15 cellular contexts compared by ENCODE assay signal in the genomic region with DNA sequence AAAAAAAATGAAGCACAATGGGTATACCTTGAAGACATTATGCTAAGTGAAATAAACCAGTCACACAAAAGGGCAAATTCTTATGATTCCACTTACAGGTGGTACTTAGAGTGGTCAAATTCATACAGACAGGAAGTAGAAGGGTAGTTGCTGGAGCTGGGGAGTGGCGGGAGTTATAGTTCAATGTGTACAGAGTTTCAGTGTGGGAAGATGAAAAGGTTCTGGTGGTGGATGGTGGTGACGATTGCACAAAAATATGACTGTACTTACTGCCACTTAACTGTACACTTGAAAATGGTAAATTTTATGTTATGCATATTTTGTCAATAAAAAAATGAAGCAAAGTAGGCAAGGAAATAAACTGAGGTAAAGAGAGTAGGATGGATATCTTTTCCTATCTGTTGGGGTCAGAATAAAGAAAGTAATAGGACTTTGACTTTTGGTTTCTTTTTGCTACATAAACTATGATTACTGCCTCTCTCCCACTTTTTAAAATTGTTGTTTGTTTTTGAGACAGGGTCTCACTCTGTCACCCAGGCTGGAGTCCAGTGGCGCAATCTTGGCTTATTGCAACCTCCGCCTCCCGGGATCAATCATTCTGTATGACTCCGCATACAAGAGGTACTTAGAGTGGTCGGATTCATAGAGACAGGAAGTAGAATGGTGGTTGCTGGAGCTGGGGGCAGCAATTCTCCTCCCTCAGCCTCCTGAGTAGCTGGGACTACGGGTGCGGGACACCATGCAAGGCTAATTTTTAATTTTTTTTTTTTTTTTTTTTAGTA. TPM values are rescaled to one million over a fixed set of nuclear protein-coding genes. Genes with fewer than 3 reads are reported as not detected.
A peak's percentile ranks its signal among the peaks of the same experiment; 100 is the strongest.
DNase-seq lines count a peak whose midpoint lies in the region; ATAC-seq and TF ChIP-seq lines count a peak whose summit lies in the region.
"Had no signal": no experiment of that assay in that cellular context is flagged by ENCODE, and none has a peak within 500 bp of the region (broad histone marks: within the 10 kb centered on the region; RNA-seq: fewer than 3 reads in every experiment).

No MANE protein-coding gene starts in this region.

- H3K27ac Mint-ChIP-seq in CD4-positive, alpha-beta memory T cell = peak overlapping the region in 4 of 7 donors; percentile 30 to 86 (median 54)
- H3K27ac Mint-ChIP-seq in activated CD4-positive, alpha-beta memory T cell treated with anti-CD3 and anti-CD28 coated beads for 36 hours = no peak overlapping the region

- H3K27me3 Mint-ChIP-seq in CD4-positive, alpha-beta memory T cell = no peaks in the 10 kb centered on the region
- no peaks in the 10 kb centered on the region for H3K27me3 Mint-ChIP-seq in activated CD4-positive, alpha-beta memory T cell treated with anti-CD3 and anti-CD28 coated beads for 36 hours

- no peaks in the 10 kb centered on the region for H3K9me3 Mint-ChIP-seq in CD4-positive, alpha-beta memory T cell
- H3K9me3 Mint-ChIP-seq in activated CD4-positive, alpha-beta memory T cell treated with anti-CD3 and anti-CD28 coated beads for 36 hours = no peaks in the 10 kb centered on the region

- no peak for ATAC-seq in GM19463 (IDR thresholded peaks at IDR 0.05; ENCODE audit: unreplicated experiment)
- ATAC-seq: Panc1, sciatic nerve had no signal

- peaks cover 13 to 32% (median 20%) of the 10 kb centered on the region in 4 donors for H3K4me1 Mint-ChIP-seq in CD4-positive, alpha-beta memory T cell
- peaks cover 27% of the 10 kb centered on the region for H3K4me1 Mint-ChIP-seq in activated CD4-positive, alpha-beta memory T cell treated with anti-CD3 and anti-CD28 coated beads for 36 hours (ENCODE audit: low read depth)

- H3K4me3 Mint-ChIP-seq in CD4-positive, alpha-beta memory T cell = peak overlapping the region; percentile 63 to 91 (median 76)
- peak overlapping the region; percentile 50 for H3K4me3 Mint-ChIP-seq in activated CD4-positive, alpha-beta memory T cell treated with anti-CD3 and anti-CD28 coated beads for 36 hours

- no peaks in the 10 kb centered on the region for H3K27me3 ChIP-seq in CD4-positive, alpha-beta memory T cell (ENCODE audit: insufficient read depth, low read length)
- H3K27me3 ChIP-seq in esophagus muscularis mucosa (peaks cover 0 to 2% (median 0%) of the 10 kb centered on the region in 4 donors), BE2C (no peaks in the 10 kb centered on the region)
- H3K27me3 ChIP-seq: hepatocyte, tibial nerve had no signal

- CTCF ChIA-PET in CD4-positive, alpha-beta memory T cell (lab: Charles Lee; ENCODE audit: partially characterized antibody) = interaction anchor here (1.8 kb wide), 1 partner anchor 77 kb away, joined by 8 read pairs; no protein-coding TSS in a partner anchor
- CTCF ChIA-PET in activated CD4-positive, alpha-beta memory T cell treated with anti-CD3 and anti-CD28 coated beads for 36 hours (lab: Charles Lee) = interaction anchor here (0.7 kb wide), 1 partner anchor 472 kb away, joined by 4 read pairs; no protein-coding TSS in a partner anchor

- peaks cover 18% of the 10 kb centered on the region for H3K4me1 ChIP-seq in CD4-positive, alpha-beta memory T cell (ENCODE audit: insufficient read depth, low read length)
- H3K4me1 ChIP-seq in esophagus muscularis mucosa = peaks cover 23 to 28% (median 24%) of the 10 kb centered on the region in 4 donors
- H3K4me1 ChIP-seq in BE2C = peaks cover 5% of the 10 kb centered on the region

- TF ChIP-seq EP300 in esophagus muscularis mucosa (IDR thresholded peaks at IDR 0.05) = no peak

- peaks cover 0 to 3% of the 10 kb centered on the region in 2 donors for H3K36me3 Mint-ChIP-seq in CD4-positive, alpha-beta memory T cell
- peaks cover 5% of the 10 kb centered on the region for H3K36me3 Mint-ChIP-seq in activated CD4-positive, alpha-beta memory T cell treated with anti-CD3 and anti-CD28 coated beads for 36 hours

- no peak for TF ChIP-seq CTCF in esophagus muscularis mucosa (IDR thresholded peaks at IDR 0.05)
- no peak for TF ChIP-seq CTCF in BE2C (IDR thresholded peaks at IDR 0.05; ENCODE audit: low read depth, low read length)

- no peak for TF ChIP-seq POLR2A in esophagus muscularis mucosa (IDR thresholded peaks at IDR 0.05; ENCODE audit: low read depth)

- H3K36me3 ChIP-seq in CD4-positive, alpha-beta memory T cell (ENCODE audit: insufficient read depth, low read length) = no peaks in the 10 kb centered on the region
- H3K36me3 ChIP-seq in esophagus muscularis mucosa (no peaks in the 10 kb centered on the region), BE2C (no peaks in the 10 kb centered on the region)
- H3K36me3 ChIP-seq: tibial nerve had no signal

- intact Hi-C loops in CD4-positive, alpha-beta memory T cell (cut with micrococcal nuclease) = no loop called here
- intact Hi-C loops in activated CD4-positive, alpha-beta memory T cell treated with anti-CD3 and anti-CD28 coated beads for 36 hours (cut with micrococcal nuclease) = no loop called here
- intact Hi-C loops in esophagus muscularis mucosa (cut with DNase I) = no loop called here

- 91% methylated on average over 9 of the region's 9 CpGs for WGBS in esophagus muscularis mucosa

- peak; percentile 6 for DNase-seq in SIG-M5 treated with dmso at 0.1 percent for 504 hours (lab: John Stamatoyannopoulos, UW; ENCODE audit: unreplicated experiment)
- no peak for DNase-seq in SIG-M5 (lab: John Stamatoyannopoulos, UW)
- DNase-seq in CD4-positive, alpha-beta memory T cell = no peak
- peak; percentile 55 for DNase-seq in activated CD4-positive, alpha-beta memory T cell treated with anti-CD3 and anti-CD28 coated beads for 36 hours
- peak; percentile 42 for DNase-seq in esophagus muscularis mucosa (ENCODE audit: extremely low spot score)
- DNase-seq in HuH-7.5 (ENCODE audit: low spot score) = no peak
- no peak for DNase-seq in BE2C
- DNase-seq: activated gamma-delta T cell, NCI-H1930, NCI-H524 had no signal

- no peaks in the 10 kb centered on the region for H3K9me3 ChIP-seq in CD4-positive, alpha-beta memory T cell (ENCODE audit: control insufficient read depth in 1 of 2, low read length in 2 of 2)
- H3K9me3 ChIP-seq in esophagus muscularis mucosa (no peaks in the 10 kb centered on the region), BE2C (no peaks in the 10 kb centered on the region)
- H3K9me3 ChIP-seq: tibial nerve had no signal

- no peak overlapping the region for H3K4me3 ChIP-seq in CD4-positive, alpha-beta memory T cell (ENCODE audit: low read length in 2 of 2)
- H3K4me3 ChIP-seq in esophagus muscularis mucosa (no peak overlapping the region), BE2C (ENCODE audit: low read depth, low read length) (no peak overlapping the region)
- H3K4me3 ChIP-seq: hepatocyte, tibial nerve had no signal

- POLR2A ChIA-PET in CD4-positive, alpha-beta memory T cell (lab: Charles Lee; ENCODE audit: partially characterized antibody) = interaction anchor here (0.6 to 0.7 kb wide), 3 partner anchors 15 to 1517 kb away, joined by 3 read pairs; no protein-coding TSS in a partner anchor
- POLR2A ChIA-PET in activated CD4-positive, alpha-beta memory T cell treated with anti-CD3 and anti-CD28 coated beads for 36 hours (lab: Charles Lee) = interaction anchor here (0.6 kb wide), 1 partner anchor 25 kb away, joined by 3 read pairs; no protein-coding TSS in a partner anchor

- H3K27ac ChIP-seq in CD4-positive, alpha-beta memory T cell (ENCODE audit: low read depth, low read length) = no peak overlapping the region
- H3K27ac ChIP-seq in esophagus muscularis mucosa (replicated peaks in 1 of 4) = no peak overlapping the region
- H3K27ac ChIP-seq: hepatocyte, tibial nerve had no signal

RNA-seq across cellular contexts. Expression of gene PSAT1, which starts 4.0 kb away (rescaled TPM):
- 10 to 100 TPM in 1 of 2 experiments, 1 to 10 TPM in 1; 9.7 to 10.3 TPM for total RNA-seq in CD4-positive, alpha-beta memory T cell
- 10 to 100 TPM; 12.0 to 12.2 TPM for polyA plus RNA-seq in CD4-positive, alpha-beta memory T cell
- 100 to 1,000 TPM; 132 to 137 TPM for total RNA-seq in activated CD4-positive, alpha-beta memory T cell treated with anti-CD3 and anti-CD28 coated beads for 36 hours
- 1 to 10 TPM; 1.7 to 4.6 (median 2.5) TPM for total RNA-seq in esophagus muscularis mucosa
- 217 TPM for polyA plus RNA-seq in BE2C (2012; ENCODE audit: insufficient read depth, insufficient read length, low read depth)

RNA-seq across cellular contexts. Expression of gene CEP78, which starts 57.0 kb away (rescaled TPM):
- 10 to 100 TPM; 25.3 to 27.6 TPM for total RNA-seq in CD4-positive, alpha-beta memory T cell
- 10 to 100 TPM; 13.7 to 16.1 TPM for polyA plus RNA-seq in CD4-positive, alpha-beta memory T cell
- 10 to 100 TPM; 40.1 to 42.2 TPM for total RNA-seq in activated CD4-positive, alpha-beta memory T cell treated with anti-CD3 and anti-CD28 coated beads for 36 hours
- 10 to 100 TPM in 2 of 4 donors, 1 to 10 TPM in 2; 6.8 to 12.9 (median 9.4) TPM for total RNA-seq in esophagus muscularis mucosa
- 4.6 TPM for polyA plus RNA-seq in BE2C (2012; ENCODE audit: insufficient read depth, insufficient read length, low read depth)

Comparison
In these comparisons a context has a peak if more than half of its experiments do, and no peak if none do; other contexts are left out.
1. DNase-seq: peak in SIG-M5 treated with dmso at 0.1 percent for 504 hours (single experiment), activated CD4-positive, alpha-beta memory T cell treated with anti-CD3 and anti-CD28 coated beads for 36 hours (single experiment) and esophagus muscularis mucosa (single experiment); none in SIG-M5 (single experiment), CD4-positive, alpha-beta memory T cell (0 of 5), HuH-7.5 (single experiment) and BE2C (single experiment).
2. RNA of gene PSAT1, which starts 4.0 kb away (total RNA-seq): 132 to 137 TPM in activated CD4-positive, alpha-beta memory T cell treated with anti-CD3 and anti-CD28 coated beads for 36 hours; 9.7 to 10.3 TPM in CD4-positive, alpha-beta memory T cell and 1.7 to 4.6 TPM in esophagus muscularis mucosa; every median in the first group is over 10 times any median in the second.